Comparison of ENCODE assay signal across 9 cellular contexts in the genomic region with DNA sequence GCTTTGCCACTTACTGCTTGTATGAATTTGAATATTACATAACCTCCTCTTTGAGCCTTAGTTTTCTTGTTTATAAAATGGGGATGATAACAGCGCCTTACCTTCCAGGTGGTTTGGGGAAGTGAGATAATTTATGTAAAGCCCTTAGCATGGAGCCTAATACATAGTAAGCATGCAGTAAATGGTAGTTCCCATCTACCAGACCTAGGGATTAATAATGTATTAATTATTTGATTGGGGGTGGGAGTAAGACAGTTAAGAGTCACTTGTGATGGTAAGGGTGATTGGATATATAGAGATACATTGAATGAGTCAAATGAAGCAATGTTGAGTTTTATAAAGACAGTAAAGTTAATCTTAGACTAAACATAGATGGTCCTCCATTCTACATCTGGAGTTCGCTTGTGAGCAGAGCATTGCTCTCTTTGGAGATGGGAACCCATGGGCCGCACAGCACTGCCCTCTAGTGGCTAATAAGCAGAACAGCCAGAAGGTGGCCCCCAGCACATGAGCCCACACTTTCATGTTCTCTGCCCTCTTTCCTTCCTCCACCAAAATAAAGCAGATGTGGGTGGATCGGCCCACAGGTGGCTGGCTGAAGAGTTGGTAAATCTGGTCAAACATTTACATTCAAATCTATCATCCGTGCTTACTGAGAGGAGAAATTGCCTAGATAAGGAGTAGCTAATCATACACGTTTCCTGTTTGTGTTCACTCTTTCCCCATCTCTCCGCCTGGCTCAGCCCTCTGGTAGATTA. TPM values are rescaled to one million over a fixed set of nuclear protein-coding genes. Genes with fewer than 3 reads are reported as not detected.
DNase-seq lines count a peak whose midpoint lies in the region; ATAC-seq and TF ChIP-seq lines count a peak whose summit lies in the region.
"Had no signal": no experiment of that assay in that cellular context is flagged by ENCODE, and none has a peak within 500 bp of the region (broad histone marks: within the 10 kb centered on the region; RNA-seq: fewer than 3 reads in every experiment).

No MANE protein-coding gene starts in this region.

- POLR2A ChIA-PET in CD8-positive, alpha-beta T cell (lab: Charles Lee), result interaction anchor here (1.2 kb wide), 1 partner anchor 18 kb away, joined by 3 read pairs; no protein-coding TSS in a partner anchor

- H3K4me3 ChIP-seq in CD8-positive, alpha-beta T cell (ENCODE audit: low read depth, low read length), result no peak overlapping the region
- H3K4me3 ChIP-seq in fibroblast of villous mesenchyme (ENCODE audit: low read depth, low read length), result no peak overlapping the region
- no peak overlapping the region for H3K4me3 ChIP-seq in upper lobe of left lung

- H3K9me3 ChIP-seq in CD8-positive, alpha-beta T cell (ENCODE audit: low read length), result no peaks in the 10 kb centered on the region
- no peaks in the 10 kb centered on the region for H3K9me3 ChIP-seq in upper lobe of left lung

- CTCF ChIA-PET in CD8-positive, alpha-beta T cell (lab: Charles Lee), result interaction anchor here (0.7 to 55.1 kb wide), 19 partner anchors 9 to 156 kb away, joined by 3 to 1615 read pairs (median 4); a partner anchor contains a TSS

- peak; percentile 95 for TF ChIP-seq CTCF in CD8-positive, alpha-beta T cell (IDR thresholded peaks at IDR 0.05)
- TF ChIP-seq CTCF in GM20000 (IDR thresholded peaks at IDR 0.05; ENCODE audit: extremely low read depth, missing control alignments), result peak; percentile 98
- TF ChIP-seq CTCF in fibroblast of villous mesenchyme (IDR thresholded peaks at IDR 0.05; ENCODE audit: insufficient read depth, low read depth, low read length), result peak; percentile 95
- peak; percentile 98 for TF ChIP-seq CTCF in osteocyte (IDR thresholded peaks at IDR 0.05)
- peak; percentile 86 to 97 (median 92) for TF ChIP-seq CTCF in upper lobe of left lung (IDR thresholded peaks at IDR 0.05)

- TF ChIP-seq POLR2A in upper lobe of left lung (IDR thresholded peaks at IDR 0.05), result no peak

- 30 to 35% methylated on average over 6 to 7 of the region's 7 CpGs for WGBS in upper lobe of left lung, 2 donors

- intact Hi-C loops in CD8-positive, alpha-beta T cell (cut with DNase I, micrococcal nuclease), result loop anchor here (1.0 to 2.0 kb wide), 3 partner anchors 29 to 54 kb away; a partner anchor contains a TSS

- no peaks in the 10 kb centered on the region for H3K27me3 Mint-ChIP-seq in CD8-positive, alpha-beta T cell (ENCODE audit: low read depth)
- no peaks in the 10 kb centered on the region for H3K27me3 Mint-ChIP-seq in osteocyte (ENCODE audit: unreplicated experiment)
- H3K27me3 Mint-ChIP-seq: activated naive CD4-positive, alpha-beta T cell treated with anti-CD3 and anti-CD28 coated beads, Interleukin-2, amount 50 U/mL, for 24 hours had no signal

- peaks cover 14% of the 10 kb centered on the region for H3K36me3 ChIP-seq in CD8-positive, alpha-beta T cell (ENCODE audit: insufficient read depth, low read length)
- H3K36me3 ChIP-seq in upper lobe of left lung, result peaks cover 2 to 71% (median 39%) of the 10 kb centered on the region in 4 donors

- H3K27ac Mint-ChIP-seq in CD8-positive, alpha-beta T cell, result no peak overlapping the region
- H3K27ac Mint-ChIP-seq in osteocyte (ENCODE audit: unreplicated experiment), result no peak overlapping the region
- H3K27ac Mint-ChIP-seq: activated naive CD4-positive, alpha-beta T cell treated with anti-CD3 and anti-CD28 coated beads, Interleukin-2, amount 50 U/mL, for 24 hours had no signal

- ATAC-seq in CD8-positive, alpha-beta T cell, result peak; percentile 100
- ATAC-seq in upper lobe of left lung (ENCODE audit: low FRiP score in 2 of 2), result peak; percentile 90 to 93

- TF ChIP-seq EP300 in upper lobe of left lung (IDR thresholded peaks at IDR 0.05), result no peak

- peak; percentile 43 to 80 (median 65) for DNase-seq in CD8-positive, alpha-beta T cell
- peak; percentile 81 for DNase-seq in GM20000 (ENCODE audit: low spot score)
- peak; percentile 74 for DNase-seq in KBM-7
- peak; percentile 67 for DNase-seq in RKO (ENCODE audit: low spot score)
- peak; percentile 42 for DNase-seq in activated T-helper 1 cell treated with Interleukin-2 at 50 U/mL for 16 hours (ENCODE audit: low read depth)
- DNase-seq in fibroblast of villous mesenchyme (ENCODE audit: low read depth), result peak; percentile 79
- no peak for DNase-seq in osteocyte (ENCODE audit: extremely low spot score, unreplicated experiment)
- DNase-seq in upper lobe of left lung, result peak in 1 of 2 donors; percentile 87

- H3K27me3 ChIP-seq in CD8-positive, alpha-beta T cell (ENCODE audit: insufficient read depth, low read length), result no peaks in the 10 kb centered on the region
- no peaks in the 10 kb centered on the region for H3K27me3 ChIP-seq in upper lobe of left lung

- in situ Hi-C loops in KBM-7 (cut with MboI; ENCODE audit: low pct_unique_long_range_greater_than_20kb, low sequenced_read_pairs), result no loop called here

- peaks cover 64% of the 10 kb centered on the region for H3K36me3 Mint-ChIP-seq in CD8-positive, alpha-beta T cell
- peaks cover 35% of the 10 kb centered on the region for H3K36me3 Mint-ChIP-seq in osteocyte (ENCODE audit: unreplicated experiment)

- H3K4me1 Mint-ChIP-seq in CD8-positive, alpha-beta T cell (ENCODE audit: low read depth), result peaks cover 26% of the 10 kb centered on the region
- H3K4me1 Mint-ChIP-seq in osteocyte (ENCODE audit: unreplicated experiment), result peaks cover 8% of the 10 kb centered on the region

- no peak overlapping the region for H3K4me3 Mint-ChIP-seq in CD8-positive, alpha-beta T cell
- no peak overlapping the region for H3K4me3 Mint-ChIP-seq in osteocyte (ENCODE audit: unreplicated experiment)
- H3K4me3 Mint-ChIP-seq: activated naive CD4-positive, alpha-beta T cell treated with anti-CD3 and anti-CD28 coated beads, Interleukin-2, amount 50 U/mL, for 24 hours had no signal

- no peak overlapping the region for H3K27ac ChIP-seq in CD8-positive, alpha-beta T cell (ENCODE audit: low read depth, low read length)
- H3K27ac ChIP-seq in upper lobe of left lung, result peak overlapping the region in 1 of 4 donors; percentile 9

- H3K4me1 ChIP-seq in CD8-positive, alpha-beta T cell (ENCODE audit: insufficient read depth, low read length), result peaks cover 7% of the 10 kb centered on the region
- peaks cover 15 to 38% (median 21%) of the 10 kb centered on the region in 4 donors for H3K4me1 ChIP-seq in upper lobe of left lung

- H3K9me3 Mint-ChIP-seq in CD8-positive, alpha-beta T cell, result no peaks in the 10 kb centered on the region
- no peaks in the 10 kb centered on the region for H3K9me3 Mint-ChIP-seq in osteocyte (ENCODE audit: unreplicated experiment)
- H3K9me3 Mint-ChIP-seq: activated naive CD4-positive, alpha-beta T cell treated with anti-CD3 and anti-CD28 coated beads, Interleukin-2, amount 50 U/mL, for 24 hours had no signal

RNA-seq across cellular contexts. Expression of a gene that starts 26.5 kb away (rescaled TPM):
- total RNA-seq in CD8-positive, alpha-beta T cell, result 100 to 1,000 TPM; 603 to 632 TPM
- total RNA-seq in fibroblast of villous mesenchyme, result 2.2 and 7.7 TPM in 2 replicates
- 22.5 and 25.5 TPM in 2 replicates for total RNA-seq in osteocyte
- 100 to 1,000 TPM in 2 of 6 donors, 10 to 100 TPM in 4; 52.3 to 170 (median 73.7) TPM for total RNA-seq in upper lobe of left lung

RNA-seq across cellular contexts. Expression of a gene that starts 28.7 kb away (rescaled TPM):
- 10 to 100 TPM; 12.0 to 13.7 TPM for total RNA-seq in CD8-positive, alpha-beta T cell
- total RNA-seq in fibroblast of villous mesenchyme (6.4 and 6.5 TPM in 2 replicates), osteocyte (15.2 and 15.8 TPM in 2 replicates), upper lobe of left lung (10 to 100 TPM; 13.0 to 44.9 (median 23.6) TPM)
